15 cellular contexts compared by ENCODE assay signal in the genomic region with DNA sequence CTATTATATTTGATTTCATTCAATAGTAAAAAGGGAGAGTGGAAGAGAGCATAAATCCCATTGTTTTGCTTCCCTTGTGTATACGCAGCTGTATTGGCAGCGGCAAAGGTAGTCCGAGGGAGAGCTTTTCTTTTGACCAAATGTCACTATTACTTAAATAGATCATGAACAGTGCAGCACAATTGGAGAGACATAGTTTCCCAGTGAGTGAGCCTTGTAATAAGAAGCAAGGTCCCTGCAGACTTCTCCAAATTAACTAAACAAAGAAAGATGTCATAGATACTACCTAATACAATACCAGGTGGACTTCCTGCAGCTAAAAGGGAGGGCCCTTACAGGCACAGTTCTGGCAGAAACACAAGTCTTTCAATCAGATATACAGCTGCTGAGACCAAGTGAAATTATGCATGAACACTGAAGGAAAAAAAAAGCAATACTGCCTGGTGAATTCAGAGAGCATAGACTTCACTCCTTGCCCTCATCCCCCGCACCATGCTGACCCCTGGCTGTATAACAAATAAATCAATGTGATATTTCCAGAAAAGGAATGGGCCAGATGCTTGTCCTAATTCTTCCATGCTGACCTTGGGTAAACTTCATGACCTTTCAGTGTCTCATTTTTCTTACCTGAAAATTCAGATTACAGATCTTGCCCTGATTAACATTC.
DNase-seq lines count a peak whose midpoint lies in the region; ATAC-seq and TF ChIP-seq lines count a peak whose summit lies in the region.
"Had no signal": no experiment of that assay in that cellular context is flagged by ENCODE, and none has a peak within 500 bp of the region (broad histone marks: within the 10 kb centered on the region; RNA-seq: fewer than 3 reads in every experiment).

No MANE protein-coding gene starts in this region.

- H3K27me3 Mint-ChIP-seq in stimulated activated memory B cell treated with anti-CD40 and anti-IgM and Interleukin-4, amounts not matched to agents 10 μg/mL and 1 μg/mL and 100 μg/mL, for 72 hours, result no peaks in the 10 kb centered on the region
- H3K27me3 Mint-ChIP-seq: activated CD4-positive, alpha-beta T cell treated with anti-CD3 and anti-CD28 coated beads for 36 hours; naive thymus-derived CD4-positive, alpha-beta T cell had no signal

- no peaks in the 10 kb centered on the region for H3K36me3 Mint-ChIP-seq in stimulated activated memory B cell treated with anti-CD40 and anti-IgM and Interleukin-4, amounts not matched to agents 10 μg/mL and 1 μg/mL and 100 μg/mL, for 72 hours
- H3K36me3 Mint-ChIP-seq: naive thymus-derived CD4-positive, alpha-beta T cell had no signal

- DNase-seq in DMS153 (lab: John Stamatoyannopoulos, UW), result peak; percentile 39
- peak; percentile 91 for DNase-seq in NCI-H146 treated with DMSO at 0.1 percent for 48 hours (lab: John Stamatoyannopoulos, UW; ENCODE audit: unreplicated experiment)
- peak; percentile 34 for DNase-seq in SHP77 treated with DMSO at 0.1 percent for 48 hours (lab: John Stamatoyannopoulos, UW)
- peak; percentile 37 for DNase-seq in fibroblast of the aortic adventitia (ENCODE audit: low read depth)
- no peak for DNase-seq in NCI-H1694 (lab: John Stamatoyannopoulos, UW)
- no peak for DNase-seq in GM10266 (ENCODE audit: extremely low spot score)
- DNase-seq in anterior cingulate cortex (lab: John Stamatoyannopoulos, UW), result no peak
- DNase-seq: activated CD4-positive, alpha-beta T cell treated with anti-CD3 and anti-CD28 coated beads for 36 hours; activated naive CD4-positive, alpha-beta T cell treated with anti-CD3 and anti-CD28 coated beads for 36 hours; effector memory CD4-positive, alpha-beta T cell; GF-D8; naive thymus-derived CD4-positive, alpha-beta T cell; substantia nigra had no signal

- H3K4me3 Mint-ChIP-seq in stimulated activated memory B cell treated with anti-CD40 and anti-IgM and Interleukin-4, amounts not matched to agents 10 μg/mL and 1 μg/mL and 100 μg/mL, for 72 hours, result no peak overlapping the region
- H3K4me3 Mint-ChIP-seq: activated CD4-positive, alpha-beta T cell treated with anti-CD3 and anti-CD28 coated beads for 36 hours; activated naive CD4-positive, alpha-beta T cell treated with anti-CD3 and anti-CD28 coated beads for 36 hours; naive thymus-derived CD4-positive, alpha-beta T cell had no signal

- H3K9me3 Mint-ChIP-seq in stimulated activated memory B cell treated with anti-CD40 and anti-IgM and Interleukin-4, amounts not matched to agents 10 μg/mL and 1 μg/mL and 100 μg/mL, for 72 hours, result peaks cover 2% of the 10 kb centered on the region

- no peak overlapping the region for H3K4me3 ChIP-seq in fibroblast of the aortic adventitia (ENCODE audit: low read depth, low read length)
- H3K4me3 ChIP-seq: lung had no signal

- no peak for TF ChIP-seq CTCF in fibroblast of the aortic adventitia (IDR thresholded peaks at IDR 0.05; ENCODE audit: insufficient read depth, low read length)
- TF ChIP-seq CTCF in GM10266 (IDR thresholded peaks at IDR 0.05; ENCODE audit: control insufficient read depth, insufficient read depth, low read depth, missing control alignments), result no peak

- no peak overlapping the region for H3K27ac Mint-ChIP-seq in stimulated activated memory B cell treated with anti-CD40 and anti-IgM and Interleukin-4, amounts not matched to agents 10 μg/mL and 1 μg/mL and 100 μg/mL, for 72 hours
- H3K27ac Mint-ChIP-seq: activated CD4-positive, alpha-beta T cell treated with anti-CD3 and anti-CD28 coated beads for 36 hours; activated naive CD4-positive, alpha-beta T cell treated with anti-CD3 and anti-CD28 coated beads for 36 hours; naive thymus-derived CD4-positive, alpha-beta T cell had no signal

- no peaks in the 10 kb centered on the region for H3K4me1 Mint-ChIP-seq in stimulated activated memory B cell treated with anti-CD40 and anti-IgM and Interleukin-4, amounts not matched to agents 10 μg/mL and 1 μg/mL and 100 μg/mL, for 72 hours
- H3K4me1 Mint-ChIP-seq: activated CD4-positive, alpha-beta T cell treated with anti-CD3 and anti-CD28 coated beads for 36 hours; naive thymus-derived CD4-positive, alpha-beta T cell had no signal

- ATAC-seq in stimulated activated memory B cell treated with anti-CD40 and anti-IgM and Interleukin-4, amounts not matched to agents 10 μg/mL and 1 μg/mL and 100 μg/mL, for 72 hours, result no peak
- ATAC-seq: activated CD4-positive, alpha-beta T cell treated with anti-CD3 and anti-CD28 coated beads for 36 hours; naive thymus-derived CD4-positive, alpha-beta T cell had no signal

Comparison
In these comparisons a context has a peak if more than half of its experiments do, and no peak if none do; other contexts are left out.
1. DNase-seq: peak in DMS153 (single experiment), NCI-H146 treated with DMSO at 0.1 percent for 48 hours (single experiment), SHP77 treated with DMSO at 0.1 percent for 48 hours (single experiment) and fibroblast of the aortic adventitia (single experiment); none in NCI-H1694 (single experiment), GM10266 (single experiment) and anterior cingulate cortex (0 of 58).